In the genomic region with DNA sequence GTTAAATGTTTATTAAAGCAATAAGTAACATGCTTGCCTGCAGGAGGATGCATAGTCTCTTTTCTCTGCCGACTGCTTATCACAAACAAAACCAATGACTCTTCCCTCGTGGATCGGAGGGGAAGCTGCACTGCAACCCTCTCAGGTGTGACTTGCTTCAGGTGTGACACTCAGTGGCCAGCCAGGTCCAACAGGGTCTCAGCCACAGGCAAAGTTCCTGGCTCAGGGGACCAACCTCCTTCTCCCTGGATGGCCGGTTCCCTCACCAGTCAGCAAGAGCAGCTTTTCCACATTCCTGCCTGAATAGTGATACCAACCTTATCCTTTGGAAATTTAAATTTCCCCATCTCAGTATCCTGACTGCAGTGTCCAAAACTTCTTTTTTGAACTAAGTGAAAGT, we compare ENCODE assay signal across 22 cellular contexts.
"Had no signal": no experiment of that assay in that cellular context is flagged by ENCODE, and none has a peak within 500 bp of the region (broad histone marks: within the 10 kb centered on the region; RNA-seq: fewer than 3 reads in every experiment).

No MANE protein-coding gene starts in this region.

- DNase-seq: dermis blood vessel endothelial cell; dorsolateral prefrontal cortex; effector CD4-positive, alpha-beta T cell; effector memory CD4-positive, alpha-beta T cell; erythroblast; esophagus squamous epithelium; foreskin fibroblast; foreskin melanocyte; gastrocnemius medialis; glutamatergic neuron; head of caudate nucleus; heart right ventricle; hippocampal formation; left cardiac atrium; left lung; left ventricle myocardium superior; lower lobe of right lung; mesenchymal stem cell had no signal

- H3K4me3 Mint-ChIP-seq: mesothelial cell of epicardium had no signal

- H3K27me3 ChIP-seq: esophagus squamous epithelium, gastrocnemius medialis, left lung had no signal

- H3K27ac Mint-ChIP-seq: mesothelial cell of epicardium had no signal

- ATAC-seq: esophagus mucosa, gastrocnemius medialis, heart right ventricle, left cardiac atrium, left lung, left ventricle myocardium superior, lower lobe of right lung had no signal

- H3K36me3 Mint-ChIP-seq: mesothelial cell of epicardium had no signal

- H3K36me3 ChIP-seq: esophagus squamous epithelium, gastrocnemius medialis, heart right ventricle, left lung, lower lobe of right lung had no signal

- H3K4me1 ChIP-seq: esophagus squamous epithelium, gastrocnemius medialis, heart right ventricle, left lung, lower lobe of right lung had no signal

- H3K27ac ChIP-seq: coronary artery, dorsolateral prefrontal cortex, epithelial cell of prostate, esophagus squamous epithelium, gastrocnemius medialis, heart right ventricle, left lung, lower lobe of right lung had no signal

- H3K4me3 ChIP-seq: coronary artery, dorsolateral prefrontal cortex, esophagus squamous epithelium, gastrocnemius medialis, heart right ventricle, left lung, lower lobe of right lung had no signal

- H3K9me3 ChIP-seq: gastrocnemius medialis, lower lobe of right lung had no signal
